ENCODE assay signal across 8 cellular contexts in genomic region chr17:63843387-63844292, GRCh38. TPM values are rescaled to one million over a fixed set of nuclear protein-coding genes. Genes with fewer than 3 reads are reported as not detected.
DNase-seq lines count a peak whose midpoint lies in the region; TF ChIP-seq lines count a peak whose summit lies in the region.

No MANE protein-coding gene starts in this region.

- H3K36me3 ChIP-seq in SU-DHL-6 (ENCODE audit: low read length) (no peaks in the 10 kb centered on the region), endodermal cell (ENCODE audit: control insufficient read depth, insufficient read depth, low read length) (no peaks in the 10 kb centered on the region), mucosa of rectum (ENCODE audit: control insufficient read depth in 2 of 2, insufficient read depth in 2 of 2, low read length in 2 of 2) (no peaks in the 10 kb centered on the region), uterus (no peaks in the 10 kb centered on the region)

- no peak for TF ChIP-seq CTCF in SU-DHL-6 (IDR thresholded peaks at IDR 0.05; ENCODE audit: insufficient read depth, low read length, poor library complexity, severe bottlenecking)
- no peak for TF ChIP-seq CTCF in endodermal cell (conservative IDR thresholded peaks at IDR 0.05)
- TF ChIP-seq CTCF in uterus (IDR thresholded peaks at IDR 0.05): no peak

- peaks cover 10% of the 10 kb centered on the region for H3K4me1 ChIP-seq in endodermal cell (ENCODE audit: control insufficient read depth, insufficient read depth, low read length)
- peaks cover 25 to 26% of the 10 kb centered on the region in 2 donors for H3K4me1 ChIP-seq in mucosa of rectum (ENCODE audit: control insufficient read depth in 2 of 2, insufficient read depth in 2 of 2, low read length in 2 of 2)
- peaks cover 5 to 11% of the 10 kb centered on the region in 2 donors for H3K4me1 ChIP-seq in uterus

- peaks cover 18% of the 10 kb centered on the region for H3K4me1 Mint-ChIP-seq in endodermal cell

- H3K9me3 ChIP-seq in SU-DHL-6 (ENCODE audit: insufficient read depth, low read length) (peaks cover 6% of the 10 kb centered on the region; the same call in 1 of the 2 replicates), endodermal cell (ENCODE audit: control insufficient read depth, low read length) (no peaks in the 10 kb centered on the region), mucosa of rectum (ENCODE audit: control insufficient read depth in 2 of 2, low read length in 2 of 2) (no peaks in the 10 kb centered on the region), uterus (no peaks in the 10 kb centered on the region)

- H3K36me3 Mint-ChIP-seq in endodermal cell (ENCODE audit: low read depth): peaks cover 4% of the 10 kb centered on the region

- peaks cover 34% of the 10 kb centered on the region for H3K27me3 Mint-ChIP-seq in endodermal cell (ENCODE audit: insufficient read depth)

- H2AFZ ChIP-seq in SU-DHL-6 (ENCODE audit: low read depth, low read length, severe bottlenecking): peak overlapping the region; percentile 68

- H3K4me3 ChIP-seq in SU-DHL-6 (ENCODE audit: insufficient read depth, low read length, poor library complexity, severe bottlenecking) (peak overlapping the region; percentile 64), endodermal cell (ENCODE audit: low read length) (peak overlapping the region; percentile 84), mucosa of rectum (ENCODE audit: low read length in 2 of 2) (peak overlapping the region; percentile 78 to 87), uterus (peak overlapping the region; percentile 58 to 70)

- H3K4me3 Mint-ChIP-seq in endodermal cell: peak overlapping the region; percentile 98

- H4K20me1 ChIP-seq in SU-DHL-6 (ENCODE audit: low read depth, low read length): no peaks in the 10 kb centered on the region; the same call in 1 of the 2 replicates

- H3F3A ChIP-seq in SU-DHL-6 (ENCODE audit: insufficient read depth): peaks cover 17% of the 10 kb centered on the region

- H3K27me3 ChIP-seq in SU-DHL-6 (ENCODE audit: low read length) (no peaks in the 10 kb centered on the region), endodermal cell (ENCODE audit: control insufficient read depth, insufficient read depth, low read length, poor library complexity, severe bottlenecking) (peaks cover 5% of the 10 kb centered on the region), mucosa of rectum (ENCODE audit: control insufficient read depth in 2 of 2, insufficient read depth in 2 of 2, low read length in 2 of 2) (no peaks in the 10 kb centered on the region), uterus (peaks cover 0 to 3% of the 10 kb centered on the region in 2 donors)

- DNase-seq in CD1c-positive myeloid dendritic cell (ENCODE audit: extremely low spot score) (peak; percentile 66), H4 (ENCODE audit: low spot score) (peak; percentile 85), endodermal cell (no peak), uterus (peak; percentile 52 to 58), NCI-H82 (lab: John Stamatoyannopoulos, UW) (no peak)
- DNase-seq in stimulated activated CD8-positive, alpha-beta memory T cell treated with anti-CD3 and anti-CD28 coated beads, Interleukin-4, amount 100 ng/mL, for 48 hours: no peak

- WGBS in endodermal cell (ENCODE audit: insufficient coverage in 1 of 2, insufficient read length in 1 of 2), 2 experiments: 73 to 85% methylated on average over 13 to 26 of the region's 26 CpGs

- peaks cover 10% of the 10 kb centered on the region for H3K9me3 Mint-ChIP-seq in endodermal cell

- peak overlapping the region; percentile 45 for H3K9ac ChIP-seq in SU-DHL-6 (ENCODE audit: low read length)
- H3K9ac ChIP-seq in endodermal cell (ENCODE audit: extremely low read depth, low read length, poor library complexity, severe bottlenecking): peak overlapping the region; percentile 25
- peak overlapping the region; percentile 73 to 83 for H3K9ac ChIP-seq in mucosa of rectum (ENCODE audit: low read depth in 1 of 2, low read length in 2 of 2)

- peak overlapping the region; percentile 86 for H3K27ac Mint-ChIP-seq in endodermal cell

- H3K79me2 ChIP-seq in SU-DHL-6 (ENCODE audit: insufficient read depth, low read length): peaks cover 36% of the 10 kb centered on the region

- no peaks in the 10 kb centered on the region for H3K9me2 ChIP-seq in SU-DHL-6 (replicated peaks; ENCODE audit: insufficient read depth, low read length)

- intact Hi-C loops in uterus (cut with DNase I; ENCODE audit: low total_unique reads): no loop called here

- no peak for TF ChIP-seq POLR2A in uterus (IDR thresholded peaks at IDR 0.05)

- peak overlapping the region; percentile 77 for H3K27ac ChIP-seq in SU-DHL-6 (ENCODE audit: low read depth, low read length)
- H3K27ac ChIP-seq in endodermal cell (ENCODE audit: low read depth, low read length): no peak overlapping the region
- H3K27ac ChIP-seq in mucosa of rectum (ENCODE audit: low read depth in 2 of 2, low read length in 2 of 2): peak overlapping the region; percentile 76 to 86
- H3K27ac ChIP-seq in uterus: peak overlapping the region; percentile 86 to 95

- peak overlapping the region; percentile 72 for H3K4me2 ChIP-seq in SU-DHL-6 (ENCODE audit: low read depth, low read length, poor library complexity, severe bottlenecking)

RNA-seq across cellular contexts. Expression of gene SMARCD2, which starts 1.2 kb away (rescaled TPM):
- 86.3 and 152 TPM in 2 replicates for total RNA-seq in H4 (2014; rRNA removed; shearing (Covaris generic))
- total RNA-seq in endodermal cell: 10 to 100 TPM; 68.8 to 82.1 TPM
- polyA plus RNA-seq in endodermal cell (2013, experiment 1 of 2): 43.3 TPM
- 43.8 TPM for polyA plus RNA-seq in endodermal cell (2013, experiment 2 of 2)
- 100 to 1,000 TPM in 2 of 4 donors, 10 to 100 TPM in 2; 72.9 to 205 (median 101) TPM for total RNA-seq in uterus

RNA-seq across cellular contexts. Expression of gene FTSJ3, which starts 16.2 kb away (rescaled TPM):
- total RNA-seq in H4 (2014; rRNA removed; shearing (Covaris generic)): 95.5 and 124 TPM in 2 replicates
- total RNA-seq in endodermal cell (10 to 100 TPM; 58.5 to 72.3 TPM), uterus (10 to 100 TPM; 29.7 to 64.7 (median 53.3) TPM)
- 34.3 TPM for polyA plus RNA-seq in endodermal cell (2013, experiment 1 of 2)
- 28.1 TPM for polyA plus RNA-seq in endodermal cell (2013, experiment 2 of 2)

RNA-seq across cellular contexts. Expression of gene PSMC5, which starts 16.4 kb away (rescaled TPM):
- total RNA-seq in H4 (2014; rRNA removed; shearing (Covaris generic)): 64.8 and 71.7 TPM in 2 replicates
- 100 to 1,000 TPM; 137 TPM for total RNA-seq in endodermal cell
- polyA plus RNA-seq in endodermal cell (2013, experiment 1 of 2): 119 TPM
- polyA plus RNA-seq in endodermal cell (2013, experiment 2 of 2): 111 TPM
- total RNA-seq in uterus: 100 to 1,000 TPM in 1 of 4 donors, 10 to 100 TPM in 3; 12.6 to 103 (median 40.2) TPM

RNA-seq across cellular contexts. Expression of gene CSH2, which starts 29.8 kb away (rescaled TPM):
- total RNA-seq in H4 (2014; rRNA removed; shearing (Covaris generic)): not detected in 2 replicates
- total RNA-seq in endodermal cell (under 1 TPM in 1 of 2 donors, not detected in 1; 0.57 TPM), uterus (not detected)
- not detected for polyA plus RNA-seq in endodermal cell (2013, experiment 1 of 2)
- polyA plus RNA-seq in endodermal cell (2013, experiment 2 of 2): not detected

RNA-seq across cellular contexts. Expression of gene GH2, which starts 38.1 kb away (rescaled TPM):
- not detected in 2 replicates for total RNA-seq in H4 (2014; rRNA removed; shearing (Covaris generic))
- total RNA-seq in endodermal cell: under 1 TPM; 0.42 to 0.49 TPM
- polyA plus RNA-seq in endodermal cell (2013, experiment 1 of 2): not detected
- polyA plus RNA-seq in endodermal cell (2013, experiment 2 of 2): not detected
- not detected for total RNA-seq in uterus

Comparison
In these comparisons a context has a peak if more than half of its experiments do, and no peak if none do; other contexts are left out.
1. DNase-seq: peak in CD1c-positive myeloid dendritic cell (single experiment), H4 (single experiment) and uterus (2 of 2); none in endodermal cell (single experiment), stimulated activated CD8-positive, alpha-beta memory T cell treated with anti-CD3 and anti-CD28 coated beads, Interleukin-4, amount 100 ng/mL, for 48 hours (single experiment) and NCI-H82 (single experiment).
2. H3K9ac ChIP-seq: peak in every context shown above with its lines; median percentile 78 in mucosa of rectum; 45 in SU-DHL-6; 25 in endodermal cell.
3. Peak in every context shown above with its lines, with median percentiles within 50 percentile points of each other: H3K4me3 ChIP-seq.